1 cellular context compared by ENCODE assay signal in genomic region chr11:3052567-3052966, GRCh38.
TF ChIP-seq lines count a peak whose summit lies in the region.

No MANE protein-coding gene starts in this region.

TF ChIP-seq in HEK293, 187 proteins besides CTCF, POLR2A, EP300 and RAD21 (continued from another document):
- no peak for TF ChIP-seq INSM2 (tag by site-specific recombination; IDR thresholded peaks at IDR 0.05)
- no peak for TF ChIP-seq PATZ1 (tag by site-specific recombination; IDR thresholded peaks at IDR 0.05)
- no peak for TF ChIP-seq ZNF660 (tag by site-specific recombination; IDR thresholded peaks at IDR 0.05)
- no peak for TF ChIP-seq ZNF518A (tag by site-specific recombination; conservative IDR thresholded peaks at IDR 0.05; ENCODE audit: low read depth)
